ENCODE assay signal across 11 cellular contexts in the genomic region with DNA sequence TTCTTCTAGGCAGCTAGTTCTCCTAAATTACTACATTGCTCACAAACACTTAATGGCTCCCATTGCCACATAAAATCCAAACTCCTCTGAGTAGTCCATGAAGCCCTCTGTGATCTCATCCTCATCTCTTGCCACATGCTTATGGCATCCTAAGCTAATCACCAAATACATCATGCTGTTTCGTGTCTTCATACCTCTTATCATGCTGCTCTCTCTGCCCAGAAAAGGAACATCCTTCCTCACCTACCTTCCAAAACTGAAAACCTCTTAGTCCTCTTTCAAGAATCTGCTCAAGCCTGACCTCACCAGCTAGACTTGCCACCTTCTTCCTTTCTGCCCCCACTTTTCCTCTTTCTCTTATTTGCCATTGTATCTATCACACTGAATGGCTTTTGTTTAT.
A peak's percentile ranks its signal among the peaks of the same experiment; 100 is the strongest.
DNase-seq lines count a peak whose midpoint lies in the region; ATAC-seq and TF ChIP-seq lines count a peak whose summit lies in the region.
"Had no signal": no experiment of that assay in that cellular context is flagged by ENCODE, and none has a peak within 500 bp of the region (broad histone marks: within the 10 kb centered on the region; RNA-seq: fewer than 3 reads in every experiment).

No MANE protein-coding gene starts in this region.

- H3K79me2 ChIP-seq in DND-41 (ENCODE audit: insufficient read depth, low read length), result no peaks in the 10 kb centered on the region

- peaks cover 5% of the 10 kb centered on the region for H3K36me3 Mint-ChIP-seq in activated naive CD8-positive, alpha-beta T cell treated with anti-CD3 and anti-CD28 coated beads for 36 hours
- H3K36me3 Mint-ChIP-seq in neural crest cell (ENCODE audit: low read depth), result peaks cover 10% of the 10 kb centered on the region

- H3K27me3 Mint-ChIP-seq in activated naive CD8-positive, alpha-beta T cell treated with anti-CD3 and anti-CD28 coated beads for 36 hours, result peaks cover 13% of the 10 kb centered on the region
- no peaks in the 10 kb centered on the region for H3K27me3 Mint-ChIP-seq in neural crest cell (ENCODE audit: low read depth)

- TF ChIP-seq CTCF in DND-41 (IDR thresholded peaks at IDR 0.05; ENCODE audit: borderline replicate concordance, extremely low read depth, low read length, poor library complexity, severe bottlenecking), result no peak
- TF ChIP-seq CTCF in neural crest cell (conservative IDR thresholded peaks at IDR 0.05), result no peak
- TF ChIP-seq CTCF in left lung (IDR thresholded peaks at IDR 0.05), result no peak

- H3K27ac ChIP-seq in DND-41 (ENCODE audit: low read length) (peak overlapping the region; percentile 93), KOPT-K1 (ENCODE audit: low read depth, low read length, poor library complexity, severe bottlenecking) (peak overlapping the region; percentile 60), left lung (peak overlapping the region in 1 of 2 donors; percentile 80)

- H3K27ac Mint-ChIP-seq in activated naive CD8-positive, alpha-beta T cell treated with anti-CD3 and anti-CD28 coated beads for 36 hours, result peak overlapping the region; percentile 64
- H3K27ac Mint-ChIP-seq in neural crest cell (ENCODE audit: unreplicated experiment), result peak overlapping the region; percentile 4

- H3K4me3 ChIP-seq in DND-41 (ENCODE audit: low read depth in 1 of 2, low read length in 2 of 2) (peak overlapping the region in 1 of 2 experiments; percentile 15; a peak in 1 of 4 replicates), left lung (no peak overlapping the region)

- peak overlapping the region; percentile 58 for H3K9ac ChIP-seq in DND-41 (ENCODE audit: low read depth, low read length)

- intact Hi-C loops in left lung (cut with DNase I), result no loop called here

- H3K9me3 ChIP-seq in DND-41 (ENCODE audit: insufficient read depth, low read length, severe bottlenecking) (no peaks in the 10 kb centered on the region), KOPT-K1 (ENCODE audit: insufficient read depth, low read length, poor library complexity, severe bottlenecking) (peaks cover 5% of the 10 kb centered on the region), left lung (no peaks in the 10 kb centered on the region)

- peaks cover 13% of the 10 kb centered on the region for H3K9me3 Mint-ChIP-seq in activated naive CD8-positive, alpha-beta T cell treated with anti-CD3 and anti-CD28 coated beads for 36 hours
- peaks cover 15% of the 10 kb centered on the region for H3K9me3 Mint-ChIP-seq in neural crest cell

- H4K20me1 ChIP-seq in DND-41 (ENCODE audit: insufficient read depth, low read length), result no peaks in the 10 kb centered on the region

- H3K27me3 ChIP-seq in DND-41 (ENCODE audit: insufficient read depth, low read length, poor library complexity) (no peaks in the 10 kb centered on the region), left lung (no peaks in the 10 kb centered on the region)

- no peak overlapping the region for H3K4me3 Mint-ChIP-seq in activated naive CD8-positive, alpha-beta T cell treated with anti-CD3 and anti-CD28 coated beads for 36 hours
- no peak overlapping the region for H3K4me3 Mint-ChIP-seq in neural crest cell

- no peak for ATAC-seq in DND-41 (ENCODE audit: insufficient read depth, low read depth)
- no peak for ATAC-seq in left lung
- ATAC-seq: Panc1 had no signal

- DNase-seq in DND-41, result peak; percentile 36
- no peak for DNase-seq in activated naive CD8-positive, alpha-beta T cell treated with anti-CD3 and anti-CD28 coated beads for 36 hours
- no peak for DNase-seq in neural crest cell (ENCODE audit: low read depth, low spot score)
- no peak for DNase-seq in NCI-H774 (lab: John Stamatoyannopoulos, UW)
- DNase-seq in left lung, result no peak
- DNase-seq in DMS79 treated with DMSO at 0.1 percent for 48 hours (lab: John Stamatoyannopoulos, UW), result no peak
- DNase-seq: activated CD4-positive, alpha-beta T cell treated with anti-CD3 and anti-CD28 coated beads for 1 hour; COR-L47; left ventricle myocardium superior had no signal

- H2AFZ ChIP-seq in DND-41 (ENCODE audit: low read depth, low read length), result peak overlapping the region; percentile 55

- peaks cover 27% of the 10 kb centered on the region for H3K4me1 Mint-ChIP-seq in activated naive CD8-positive, alpha-beta T cell treated with anti-CD3 and anti-CD28 coated beads for 36 hours
- peaks cover 27% of the 10 kb centered on the region for H3K4me1 Mint-ChIP-seq in neural crest cell

- H3K4me1 ChIP-seq in DND-41 (ENCODE audit: insufficient read depth, low read length) (peaks cover 89% of the 10 kb centered on the region), left lung (peaks cover 5 to 35% of the 10 kb centered on the region in 2 donors)

- peak overlapping the region; percentile 59 for H3K4me2 ChIP-seq in DND-41 (ENCODE audit: insufficient read depth, low read length)

- no peaks in the 10 kb centered on the region for H3K36me3 ChIP-seq in DND-41 (ENCODE audit: insufficient read depth, low read length)
- H3K36me3 ChIP-seq in KOPT-K1 (ENCODE audit: insufficient read depth, low read length), result no peaks in the 10 kb centered on the region
- no peaks in the 10 kb centered on the region for H3K36me3 ChIP-seq in left lung
